2 cellular contexts compared by ENCODE assay signal in the genomic region with DNA sequence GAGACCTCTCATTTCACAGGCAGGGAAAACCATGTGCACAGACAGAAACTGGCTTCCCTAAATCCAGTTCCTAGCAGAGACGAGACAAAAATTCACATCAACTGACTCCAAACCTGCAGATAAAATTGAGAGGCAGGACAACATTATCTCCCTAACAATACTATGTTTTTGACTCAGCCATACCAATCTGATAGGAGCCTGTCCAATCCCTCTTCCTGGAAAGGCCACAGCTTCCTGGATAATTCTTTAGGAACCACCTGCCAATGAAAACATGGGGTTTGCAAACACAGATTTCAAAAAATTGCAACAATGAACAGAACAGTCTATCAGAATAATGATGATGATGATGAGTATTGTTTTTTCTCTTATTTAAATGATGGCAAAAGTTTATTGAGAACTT.
TF ChIP-seq lines count a peak whose summit lies in the region.

No MANE protein-coding gene starts in this region.

TF ChIP-seq in liver, 16 proteins besides CTCF, POLR2A, EP300 and RAD21 (continued from another document):
- TF ChIP-seq, protein P1, sequence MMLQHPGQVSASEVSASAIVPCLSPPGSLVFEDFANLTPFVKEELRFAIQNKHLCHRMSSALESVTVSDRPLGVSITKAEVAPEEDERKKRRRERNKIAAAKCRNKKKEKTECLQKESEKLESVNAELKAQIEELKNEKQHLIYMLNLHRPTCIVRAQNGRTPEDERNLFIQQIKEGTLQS (IDR thresholded peaks at IDR 0.05): no peak
- TF ChIP-seq, protein P2, sequence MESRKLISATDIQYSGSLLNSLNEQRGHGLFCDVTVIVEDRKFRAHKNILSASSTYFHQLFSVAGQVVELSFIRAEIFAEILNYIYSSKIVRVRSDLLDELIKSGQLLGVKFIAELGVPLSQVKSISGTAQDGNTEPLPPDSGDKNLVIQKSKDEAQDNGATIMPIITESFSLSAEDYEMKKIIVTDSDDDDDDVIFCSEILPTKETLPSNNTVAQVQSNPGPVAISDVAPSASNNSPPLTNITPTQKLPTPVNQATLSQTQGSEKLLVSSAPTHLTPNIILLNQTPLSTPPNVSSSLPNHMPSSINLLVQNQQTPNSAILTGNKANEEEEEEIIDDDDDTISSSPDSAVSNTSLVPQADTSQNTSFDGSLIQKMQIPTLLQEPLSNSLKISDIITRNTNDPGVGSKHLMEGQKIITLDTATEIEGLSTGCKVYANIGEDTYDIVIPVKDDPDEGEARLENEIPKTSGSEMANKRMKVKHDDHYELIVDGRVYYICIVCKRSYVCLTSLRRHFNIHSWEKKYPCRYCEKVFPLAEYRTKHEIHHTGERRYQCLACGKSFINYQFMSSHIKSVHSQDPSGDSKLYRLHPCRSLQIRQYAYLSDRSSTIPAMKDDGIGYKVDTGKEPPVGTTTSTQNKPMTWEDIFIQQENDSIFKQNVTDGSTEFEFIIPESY (IDR thresholded peaks at IDR 0.05): no peak
- TF ChIP-seq HNF4G (IDR thresholded peaks at IDR 0.05): no peak
- TF ChIP-seq NR2F2 (IDR thresholded peaks at IDR 0.05): no peak
- TF ChIP-seq, protein P3, sequence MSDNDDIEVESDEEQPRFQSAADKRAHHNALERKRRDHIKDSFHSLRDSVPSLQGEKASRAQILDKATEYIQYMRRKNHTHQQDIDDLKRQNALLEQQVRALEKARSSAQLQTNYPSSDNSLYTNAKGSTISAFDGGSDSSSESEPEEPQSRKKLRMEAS (IDR thresholded peaks at IDR 0.05): peak; percentile 63
- TF ChIP-seq TAF1 (conservative IDR thresholded peaks at IDR 0.05): no peak
- TF ChIP-seq, protein P4, sequence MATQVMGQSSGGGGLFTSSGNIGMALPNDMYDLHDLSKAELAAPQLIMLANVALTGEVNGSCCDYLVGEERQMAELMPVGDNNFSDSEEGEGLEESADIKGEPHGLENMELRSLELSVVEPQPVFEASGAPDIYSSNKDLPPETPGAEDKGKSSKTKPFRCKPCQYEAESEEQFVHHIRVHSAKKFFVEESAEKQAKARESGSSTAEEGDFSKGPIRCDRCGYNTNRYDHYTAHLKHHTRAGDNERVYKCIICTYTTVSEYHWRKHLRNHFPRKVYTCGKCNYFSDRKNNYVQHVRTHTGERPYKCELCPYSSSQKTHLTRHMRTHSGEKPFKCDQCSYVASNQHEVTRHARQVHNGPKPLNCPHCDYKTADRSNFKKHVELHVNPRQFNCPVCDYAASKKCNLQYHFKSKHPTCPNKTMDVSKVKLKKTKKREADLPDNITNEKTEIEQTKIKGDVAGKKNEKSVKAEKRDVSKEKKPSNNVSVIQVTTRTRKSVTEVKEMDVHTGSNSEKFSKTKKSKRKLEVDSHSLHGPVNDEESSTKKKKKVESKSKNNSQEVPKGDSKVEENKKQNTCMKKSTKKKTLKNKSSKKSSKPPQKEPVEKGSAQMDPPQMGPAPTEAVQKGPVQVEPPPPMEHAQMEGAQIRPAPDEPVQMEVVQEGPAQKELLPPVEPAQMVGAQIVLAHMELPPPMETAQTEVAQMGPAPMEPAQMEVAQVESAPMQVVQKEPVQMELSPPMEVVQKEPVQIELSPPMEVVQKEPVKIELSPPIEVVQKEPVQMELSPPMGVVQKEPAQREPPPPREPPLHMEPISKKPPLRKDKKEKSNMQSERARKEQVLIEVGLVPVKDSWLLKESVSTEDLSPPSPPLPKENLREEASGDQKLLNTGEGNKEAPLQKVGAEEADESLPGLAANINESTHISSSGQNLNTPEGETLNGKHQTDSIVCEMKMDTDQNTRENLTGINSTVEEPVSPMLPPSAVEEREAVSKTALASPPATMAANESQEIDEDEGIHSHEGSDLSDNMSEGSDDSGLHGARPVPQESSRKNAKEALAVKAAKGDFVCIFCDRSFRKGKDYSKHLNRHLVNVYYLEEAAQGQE (IDR thresholded peaks at IDR 0.05): no peak
- TF ChIP-seq FOXA1 (IDR thresholded peaks at IDR 0.05): no peak

TF ChIP-seq in HepG2, 621 proteins besides CTCF, POLR2A, EP300 and RAD21 (continued from another document):
- TF ChIP-seq, protein P5, sequence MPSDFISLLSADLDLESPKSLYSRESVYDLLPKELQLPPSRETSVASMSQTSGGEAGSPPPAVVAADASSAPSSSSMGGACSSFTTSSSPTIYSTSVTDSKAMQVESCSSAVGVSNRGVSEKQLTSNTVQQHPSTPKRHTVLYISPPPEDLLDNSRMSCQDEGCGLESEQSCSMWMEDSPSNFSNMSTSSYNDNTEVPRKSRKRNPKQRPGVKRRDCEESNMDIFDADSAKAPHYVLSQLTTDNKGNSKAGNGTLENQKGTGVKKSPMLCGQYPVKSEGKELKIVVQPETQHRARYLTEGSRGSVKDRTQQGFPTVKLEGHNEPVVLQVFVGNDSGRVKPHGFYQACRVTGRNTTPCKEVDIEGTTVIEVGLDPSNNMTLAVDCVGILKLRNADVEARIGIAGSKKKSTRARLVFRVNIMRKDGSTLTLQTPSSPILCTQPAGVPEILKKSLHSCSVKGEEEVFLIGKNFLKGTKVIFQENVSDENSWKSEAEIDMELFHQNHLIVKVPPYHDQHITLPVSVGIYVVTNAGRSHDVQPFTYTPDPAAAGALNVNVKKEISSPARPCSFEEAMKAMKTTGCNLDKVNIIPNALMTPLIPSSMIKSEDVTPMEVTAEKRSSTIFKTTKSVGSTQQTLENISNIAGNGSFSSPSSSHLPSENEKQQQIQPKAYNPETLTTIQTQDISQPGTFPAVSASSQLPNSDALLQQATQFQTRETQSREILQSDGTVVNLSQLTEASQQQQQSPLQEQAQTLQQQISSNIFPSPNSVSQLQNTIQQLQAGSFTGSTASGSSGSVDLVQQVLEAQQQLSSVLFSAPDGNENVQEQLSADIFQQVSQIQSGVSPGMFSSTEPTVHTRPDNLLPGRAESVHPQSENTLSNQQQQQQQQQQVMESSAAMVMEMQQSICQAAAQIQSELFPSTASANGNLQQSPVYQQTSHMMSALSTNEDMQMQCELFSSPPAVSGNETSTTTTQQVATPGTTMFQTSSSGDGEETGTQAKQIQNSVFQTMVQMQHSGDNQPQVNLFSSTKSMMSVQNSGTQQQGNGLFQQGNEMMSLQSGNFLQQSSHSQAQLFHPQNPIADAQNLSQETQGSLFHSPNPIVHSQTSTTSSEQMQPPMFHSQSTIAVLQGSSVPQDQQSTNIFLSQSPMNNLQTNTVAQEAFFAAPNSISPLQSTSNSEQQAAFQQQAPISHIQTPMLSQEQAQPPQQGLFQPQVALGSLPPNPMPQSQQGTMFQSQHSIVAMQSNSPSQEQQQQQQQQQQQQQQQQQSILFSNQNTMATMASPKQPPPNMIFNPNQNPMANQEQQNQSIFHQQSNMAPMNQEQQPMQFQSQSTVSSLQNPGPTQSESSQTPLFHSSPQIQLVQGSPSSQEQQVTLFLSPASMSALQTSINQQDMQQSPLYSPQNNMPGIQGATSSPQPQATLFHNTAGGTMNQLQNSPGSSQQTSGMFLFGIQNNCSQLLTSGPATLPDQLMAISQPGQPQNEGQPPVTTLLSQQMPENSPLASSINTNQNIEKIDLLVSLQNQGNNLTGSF (CRISPR knock-in tag; IDR thresholded peaks at IDR 0.05): no peak
- no peak for TF ChIP-seq ZZZ3 (CRISPR knock-in tag; IDR thresholded peaks at IDR 0.05; ENCODE audit: borderline replicate concordance)
- TF ChIP-seq, protein P6, sequence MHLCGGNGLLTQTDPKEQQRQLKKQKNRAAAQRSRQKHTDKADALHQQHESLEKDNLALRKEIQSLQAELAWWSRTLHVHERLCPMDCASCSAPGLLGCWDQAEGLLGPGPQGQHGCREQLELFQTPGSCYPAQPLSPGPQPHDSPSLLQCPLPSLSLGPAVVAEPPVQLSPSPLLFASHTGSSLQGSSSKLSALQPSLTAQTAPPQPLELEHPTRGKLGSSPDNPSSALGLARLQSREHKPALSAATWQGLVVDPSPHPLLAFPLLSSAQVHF (CRISPR knock-in tag; IDR thresholded peaks at IDR 0.05): no peak
- TF ChIP-seq MTA1 (CRISPR knock-in tag; IDR thresholded peaks at IDR 0.05; ENCODE audit: borderline replicate concordance): no peak
- TF ChIP-seq IKZF1 (IDR thresholded peaks at IDR 0.05): no peak
- TF ChIP-seq, protein P7, sequence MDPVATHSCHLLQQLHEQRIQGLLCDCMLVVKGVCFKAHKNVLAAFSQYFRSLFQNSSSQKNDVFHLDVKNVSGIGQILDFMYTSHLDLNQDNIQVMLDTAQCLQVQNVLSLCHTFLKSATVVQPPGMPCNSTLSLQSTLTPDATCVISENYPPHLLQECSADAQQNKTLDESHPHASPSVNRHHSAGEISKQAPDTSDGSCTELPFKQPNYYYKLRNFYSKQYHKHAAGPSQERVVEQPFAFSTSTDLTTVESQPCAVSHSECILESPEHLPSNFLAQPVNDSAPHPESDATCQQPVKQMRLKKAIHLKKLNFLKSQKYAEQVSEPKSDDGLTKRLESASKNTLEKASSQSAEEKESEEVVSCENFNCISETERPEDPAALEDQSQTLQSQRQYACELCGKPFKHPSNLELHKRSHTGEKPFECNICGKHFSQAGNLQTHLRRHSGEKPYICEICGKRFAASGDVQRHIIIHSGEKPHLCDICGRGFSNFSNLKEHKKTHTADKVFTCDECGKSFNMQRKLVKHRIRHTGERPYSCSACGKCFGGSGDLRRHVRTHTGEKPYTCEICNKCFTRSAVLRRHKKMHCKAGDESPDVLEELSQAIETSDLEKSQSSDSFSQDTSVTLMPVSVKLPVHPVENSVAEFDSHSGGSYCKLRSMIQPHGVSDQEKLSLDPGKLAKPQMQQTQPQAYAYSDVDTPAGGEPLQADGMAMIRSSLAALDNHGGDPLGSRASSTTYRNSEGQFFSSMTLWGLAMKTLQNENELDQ (CRISPR knock-in tag; IDR thresholded peaks at IDR 0.05; ENCODE audit: borderline replicate concordance): no peak
TF ChIP-seq in HepG2: peak in this region for 0.
